11 cellular contexts compared by ENCODE assay signal in the genomic region with DNA sequence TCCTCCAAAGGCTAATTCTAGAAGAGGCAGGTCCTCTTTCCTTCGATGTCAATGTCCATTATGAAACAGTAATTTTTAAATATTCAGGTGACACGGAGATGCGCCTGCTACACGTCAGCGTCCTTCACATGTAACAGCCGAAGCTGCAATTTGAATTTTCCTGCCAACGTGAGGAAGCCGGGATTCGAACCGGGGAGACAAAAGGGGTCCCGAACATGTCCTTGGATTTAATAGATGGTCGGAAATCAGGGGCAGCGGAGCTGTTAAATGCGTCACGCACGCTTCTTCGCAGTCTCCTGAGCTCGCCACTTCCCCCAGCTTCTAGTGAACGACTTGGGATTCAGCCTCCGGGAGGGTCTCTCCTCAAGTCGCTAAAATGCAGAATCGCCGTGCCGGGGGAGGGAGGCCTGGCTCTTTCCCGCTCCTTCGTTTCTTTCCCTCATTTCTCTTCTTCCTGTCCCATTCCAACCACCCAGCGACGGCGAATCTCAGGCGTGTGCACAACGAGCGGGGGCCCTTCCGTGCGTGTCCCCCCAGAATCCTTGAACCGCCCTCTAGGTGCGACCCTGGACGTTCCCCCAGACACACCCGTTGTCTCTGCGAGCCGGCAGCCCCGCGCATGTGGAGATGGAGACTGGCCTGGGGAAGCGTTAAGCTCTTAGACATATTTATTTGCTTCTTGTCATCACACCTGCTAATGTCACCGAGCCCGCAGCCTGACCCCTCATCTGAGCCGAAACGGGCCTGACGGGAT. TPM values are rescaled to one million over a fixed set of nuclear protein-coding genes. Genes with fewer than 3 reads are reported as not detected.
DNase-seq lines count a peak whose midpoint lies in the region; ATAC-seq and TF ChIP-seq lines count a peak whose summit lies in the region.
"Had no signal": no experiment of that assay in that cellular context is flagged by ENCODE, and none has a peak within 500 bp of the region (broad histone marks: within the 10 kb centered on the region; RNA-seq: fewer than 3 reads in every experiment).

No MANE protein-coding gene starts in this region.

- peaks cover 38% of the 10 kb centered on the region for H3K4me1 Mint-ChIP-seq in activated CD4-positive, alpha-beta T cell treated with anti-CD3 and anti-CD28 coated beads, Interleukin-2, amount 10 ng/mL, durations not matched to agents 7 days and 5 days
- H3K4me1 Mint-ChIP-seq in stimulated activated naive CD8-positive, alpha-beta T cell treated with anti-CD3 and anti-CD28 coated beads, Interleukin-15, amount 100 ng/mL, for 72 hours, result peaks cover 53% of the 10 kb centered on the region

- no peak overlapping the region for H3K27ac Mint-ChIP-seq in activated CD4-positive, alpha-beta T cell treated with anti-CD3 and anti-CD28 coated beads, Interleukin-2, amount 10 ng/mL, durations not matched to agents 7 days and 5 days
- no peak overlapping the region for H3K27ac Mint-ChIP-seq in stimulated activated naive CD8-positive, alpha-beta T cell treated with anti-CD3 and anti-CD28 coated beads, Interleukin-15, amount 100 ng/mL, for 72 hours

- TF ChIP-seq CTCF in hepatocyte (IDR thresholded peaks at IDR 0.05; ENCODE audit: poor library complexity) (no peak), colonic mucosa (IDR thresholded peaks at IDR 0.05) (no peak)

- DNase-seq in activated CD4-positive, alpha-beta T cell treated with anti-CD3 and anti-CD28 coated beads, Interleukin-2, amount 10 ng/mL, durations not matched to agents 7 days and 5 days, result no peak
- no peak for DNase-seq in activated CD4-positive, alpha-beta T cell treated with anti-CD3 and anti-CD28 coated beads for 4 hours
- DNase-seq in SK-N-MC (ENCODE audit: low read depth, low spot score) (no peak), hepatocyte (ENCODE audit: low spot score) (peak; percentile 14), KG1 (lab: John Stamatoyannopoulos, UW) (no peak), colonic mucosa (no peak)
- no peak for DNase-seq in stimulated activated naive CD8-positive, alpha-beta T cell treated with anti-CD3 and anti-CD28 coated beads, Interleukin-15, amount 100 ng/mL, for 72 hours
- DNase-seq: effector CD8-positive, alpha-beta T cell; posterior cingulate gyrus had no signal

- no peaks in the 10 kb centered on the region for H3K36me3 ChIP-seq in SK-N-MC (ENCODE audit: insufficient read depth, low read length)
- no peaks in the 10 kb centered on the region for H3K36me3 ChIP-seq in hepatocyte (replicated peaks; ENCODE audit: insufficient read depth, low read depth)
- H3K36me3 ChIP-seq in colonic mucosa, result no peaks in the 10 kb centered on the region

- H3K4me2 ChIP-seq in hepatocyte, result peak overlapping the region; percentile 96

- no peaks in the 10 kb centered on the region for H3K9me3 ChIP-seq in SK-N-MC (ENCODE audit: low read depth, low read length)
- no peaks in the 10 kb centered on the region for H3K9me3 ChIP-seq in hepatocyte (ENCODE audit: low read depth)
- H3K9me3 ChIP-seq in colonic mucosa, result no peaks in the 10 kb centered on the region

- H3K27me3 Mint-ChIP-seq in activated CD4-positive, alpha-beta T cell treated with anti-CD3 and anti-CD28 coated beads, Interleukin-2, amount 10 ng/mL, durations not matched to agents 7 days and 5 days, result peaks cover 63% of the 10 kb centered on the region
- H3K27me3 Mint-ChIP-seq in stimulated activated naive CD8-positive, alpha-beta T cell treated with anti-CD3 and anti-CD28 coated beads, Interleukin-15, amount 100 ng/mL, for 72 hours, result peaks cover 76% of the 10 kb centered on the region

- intact Hi-C loops in colonic mucosa (cut with DNase I), result no loop called here

- H4K20me1 ChIP-seq in hepatocyte (ENCODE audit: insufficient read depth, poor library complexity, severe bottlenecking), result peaks cover 5% of the 10 kb centered on the region

- H3K4me1 ChIP-seq in hepatocyte (ENCODE audit: insufficient read depth) (peaks cover 22% of the 10 kb centered on the region), colonic mucosa (peaks cover 29% of the 10 kb centered on the region)

- H2AFZ ChIP-seq in hepatocyte, result no peak overlapping the region

- H3K9me3 Mint-ChIP-seq in activated CD4-positive, alpha-beta T cell treated with anti-CD3 and anti-CD28 coated beads, Interleukin-2, amount 10 ng/mL, durations not matched to agents 7 days and 5 days, result no peaks in the 10 kb centered on the region
- no peaks in the 10 kb centered on the region for H3K9me3 Mint-ChIP-seq in stimulated activated naive CD8-positive, alpha-beta T cell treated with anti-CD3 and anti-CD28 coated beads, Interleukin-15, amount 100 ng/mL, for 72 hours

- H3K27me3 ChIP-seq in hepatocyte (peaks cover 79% of the 10 kb centered on the region), colonic mucosa (peaks cover 83% of the 10 kb centered on the region)

- WGBS in hepatocyte (ENCODE audit: low lambda C conversion rate, missing lambda C conversion rate), result 5% methylated on average over 48 of the region's 48 CpGs

- no peak overlapping the region for H3K9ac ChIP-seq in SK-N-MC (ENCODE audit: insufficient read length)
- H3K9ac ChIP-seq in colonic mucosa (ENCODE audit: low read depth in 2 of 2, low read length in 2 of 2), result peak overlapping the region in 1 of 2 donors; percentile 50

- H3K79me2 ChIP-seq in hepatocyte, result no peaks in the 10 kb centered on the region

- no peaks in the 10 kb centered on the region for H3K9me2 ChIP-seq in hepatocyte (replicated peaks; ENCODE audit: insufficient read depth)

- peak overlapping the region; percentile 38 for H3K4me3 Mint-ChIP-seq in activated CD4-positive, alpha-beta T cell treated with anti-CD3 and anti-CD28 coated beads, Interleukin-2, amount 10 ng/mL, durations not matched to agents 7 days and 5 days
- peak overlapping the region; percentile 68 to 79 for H3K4me3 Mint-ChIP-seq in stimulated activated naive CD8-positive, alpha-beta T cell treated with anti-CD3 and anti-CD28 coated beads, Interleukin-15, amount 100 ng/mL, for 72 hours

- POLR2A ChIA-PET in activated CD4-positive, alpha-beta T cell treated with anti-CD3 and anti-CD28 coated beads, Interleukin-2, amount 10 ng/mL, durations not matched to agents 7 days and 5 days (lab: Charles Lee), result no interaction called here

- H3K4me3 ChIP-seq in SK-N-MC (peak overlapping the region; percentile 85), hepatocyte (no peak overlapping the region), colonic mucosa (no peak overlapping the region)
- H3K4me3 ChIP-seq: K562 had no signal

- CTCF ChIA-PET in activated CD4-positive, alpha-beta T cell treated with anti-CD3 and anti-CD28 coated beads, Interleukin-2, amount 10 ng/mL, durations not matched to agents 7 days and 5 days (lab: Charles Lee), result interaction anchor here (1.7 to 2.9 kb wide), 2 partner anchors 12 to 496 kb away, joined by 6 to 10 read pairs; no protein-coding TSS in a partner anchor

- no peak for ATAC-seq in stimulated activated naive CD8-positive, alpha-beta T cell treated with anti-CD3 and anti-CD28 coated beads, Interleukin-15, amount 100 ng/mL, for 72 hours
- ATAC-seq in GM19397 (IDR thresholded peaks at IDR 0.05; ENCODE audit: unreplicated experiment), result no peak
- ATAC-seq: K562 had no signal

- H3K27ac ChIP-seq in SK-N-MC, result no peak overlapping the region
- no peak overlapping the region for H3K27ac ChIP-seq in hepatocyte
- no peak overlapping the region for H3K27ac ChIP-seq in colonic mucosa

- peaks cover 4% of the 10 kb centered on the region for H3K36me3 Mint-ChIP-seq in activated CD4-positive, alpha-beta T cell treated with anti-CD3 and anti-CD28 coated beads, Interleukin-2, amount 10 ng/mL, durations not matched to agents 7 days and 5 days (ENCODE audit: low read depth)

RNA-seq across cellular contexts. Expression of a gene that starts 1.3 kb away (rescaled TPM):
- total RNA-seq in activated CD4-positive, alpha-beta T cell treated with anti-CD3 and anti-CD28 coated beads, Interleukin-2, amount 10 ng/mL, durations not matched to agents 7 days and 5 days, result not detected
- total RNA-seq in hepatocyte (1.1 and 1.2 TPM in 2 replicates), colonic mucosa (1 to 10 TPM in 1 of 2 donors, under 1 TPM in 1; 0.69 to 1.5 TPM)
- 0.60 and 1.1 TPM in 2 replicates for polyA plus RNA-seq in hepatocyte
- total RNA-seq: K562 had no signal
- polyA plus RNA-seq: K562 had no signal
